In genomic region chr9:127734247-127734746, GRCh38 we compare ENCODE assay signal across 8 cellular contexts. TPM values are rescaled to one million over a fixed set of nuclear protein-coding genes. Genes with fewer than 3 reads are reported as not detected.
DNase-seq lines count a peak whose midpoint lies in the region; ATAC-seq and TF ChIP-seq lines count a peak whose summit lies in the region.

No MANE protein-coding gene starts in this region.

- no peaks in the 10 kb centered on the region for H3K9me3 Mint-ChIP-seq in activated CD4-positive, alpha-beta T cell treated with anti-CD3 and anti-CD28 coated beads, Interleukin-2, amount 10 ng/mL, durations not matched to agents 24 days and 14 days

- H3K4me3 ChIP-seq in adipocyte (ENCODE audit: low read length) (peak overlapping the region; percentile 81), kidney epithelial cell (ENCODE audit: low read depth, low read length) (peak overlapping the region; percentile 17)

- no peaks in the 10 kb centered on the region for H3K27me3 Mint-ChIP-seq in activated CD4-positive, alpha-beta T cell treated with anti-CD3 and anti-CD28 coated beads, Interleukin-2, amount 10 ng/mL, durations not matched to agents 24 days and 14 days

- H3K9me3 ChIP-seq in adipocyte (ENCODE audit: control insufficient read depth, low read length) = no peaks in the 10 kb centered on the region

- intact Hi-C loops in activated CD4-positive, alpha-beta T cell treated with anti-CD3 and anti-CD28 coated beads, Interleukin-2, amount 10 ng/mL, durations not matched to agents 24 days and 14 days (cut with micrococcal nuclease) = loop anchor here (1.0 kb wide), 2 partner anchors 144 to 230 kb away; no protein-coding TSS in a partner anchor

- peaks cover 12% of the 10 kb centered on the region for H3K4me1 ChIP-seq in adipocyte (ENCODE audit: control insufficient read depth, insufficient read depth, low read length)

- peaks cover 10% of the 10 kb centered on the region for H3K4me1 Mint-ChIP-seq in activated CD4-positive, alpha-beta T cell treated with anti-CD3 and anti-CD28 coated beads, Interleukin-2, amount 10 ng/mL, durations not matched to agents 24 days and 14 days

- H3K27me3 ChIP-seq in adipocyte (replicated peaks; ENCODE audit: control insufficient read depth, insufficient read depth, low read length) = no peaks in the 10 kb centered on the region
- no peaks in the 10 kb centered on the region for H3K27me3 ChIP-seq in kidney epithelial cell (ENCODE audit: control insufficient read depth, insufficient read depth, low read length)

- peaks cover 12% of the 10 kb centered on the region for H3K36me3 Mint-ChIP-seq in activated CD4-positive, alpha-beta T cell treated with anti-CD3 and anti-CD28 coated beads, Interleukin-2, amount 10 ng/mL, durations not matched to agents 24 days and 14 days (ENCODE audit: low read depth)

- peak overlapping the region; percentile 90 for H3K9ac ChIP-seq in adipocyte (ENCODE audit: low read length)

- peak overlapping the region; percentile 86 for H3K27ac ChIP-seq in temporal lobe (ENCODE audit: low read depth, low read length)

- TF ChIP-seq CTCF in kidney epithelial cell (IDR thresholded peaks at IDR 0.05; ENCODE audit: insufficient read depth, low read length, poor library complexity, severe bottlenecking) = no peak

- H3K36me3 ChIP-seq in adipocyte (ENCODE audit: control insufficient read depth, insufficient read depth, low read length, severe bottlenecking) = peaks cover 6% of the 10 kb centered on the region
- H3K36me3 ChIP-seq in kidney epithelial cell (ENCODE audit: control insufficient read depth, insufficient read depth, low read length) = no peaks in the 10 kb centered on the region

- DNase-seq in activated CD4-positive, alpha-beta T cell treated with anti-CD3 and anti-CD28 coated beads, Interleukin-2, amount 10 ng/mL, durations not matched to agents 24 days and 14 days = no peak
- DNase-seq in activated CD4-positive, alpha-beta T cell treated with anti-CD3 and anti-CD28 coated beads for 1 hour = no peak
- DNase-seq in adipocyte (ENCODE audit: low read depth) (no peak), kidney epithelial cell (ENCODE audit: low read depth) (no peak), H4 (ENCODE audit: low spot score) (no peak), DMS153 treated with DMSO at 0.1 percent for 48 hours (lab: John Stamatoyannopoulos, UW; ENCODE audit: unreplicated experiment) (no peak)

- H3K4me3 Mint-ChIP-seq in activated CD4-positive, alpha-beta T cell treated with anti-CD3 and anti-CD28 coated beads, Interleukin-2, amount 10 ng/mL, durations not matched to agents 24 days and 14 days = peak overlapping the region; percentile 89

- no peak for ATAC-seq in GM21825 (IDR thresholded peaks at IDR 0.05; ENCODE audit: unreplicated experiment)

- H3K27ac Mint-ChIP-seq in activated CD4-positive, alpha-beta T cell treated with anti-CD3 and anti-CD28 coated beads, Interleukin-2, amount 10 ng/mL, durations not matched to agents 24 days and 14 days = peak overlapping the region; percentile 94

RNA-seq across cellular contexts. Expression of gene TOR2A, which starts 0.8 kb away (rescaled TPM):
- 20.4 and 21.4 TPM in 2 replicates for total RNA-seq in activated CD4-positive, alpha-beta T cell treated with anti-CD3 and anti-CD28 coated beads, Interleukin-2, amount 10 ng/mL, durations not matched to agents 24 days and 14 days
- 13.3 and 13.4 TPM in 2 replicates for total RNA-seq in kidney epithelial cell
- total RNA-seq in temporal lobe = 6.4 TPM
- 6.3 and 11.5 TPM in 2 replicates for total RNA-seq in H4 (2014; rRNA removed; shearing (Covaris generic))

RNA-seq across cellular contexts. Expression of gene TTC16, which starts 18.4 kb away (rescaled TPM):
- not detected in 2 replicates for total RNA-seq in activated CD4-positive, alpha-beta T cell treated with anti-CD3 and anti-CD28 coated beads, Interleukin-2, amount 10 ng/mL, durations not matched to agents 24 days and 14 days
- total RNA-seq in kidney epithelial cell (not detected in 2 replicates), temporal lobe (not detected)
- total RNA-seq in H4 (2014; rRNA removed; shearing (Covaris generic)) = not detected in 2 replicates

RNA-seq across cellular contexts. Expression of gene PTRH1, which starts 18.8 kb away (rescaled TPM):
- 22.8 TPM in 2 replicates for total RNA-seq in activated CD4-positive, alpha-beta T cell treated with anti-CD3 and anti-CD28 coated beads, Interleukin-2, amount 10 ng/mL, durations not matched to agents 24 days and 14 days
- total RNA-seq in kidney epithelial cell (36.5 and 43.6 TPM in 2 replicates), temporal lobe (5.2 TPM)
- total RNA-seq in H4 (2014; rRNA removed; shearing (Covaris generic)) = 9.9 and 11.4 TPM in 2 replicates

RNA-seq across cellular contexts. Expression of gene CFAP157, which starts 27.5 kb away (rescaled TPM):
- not detected in 2 replicates for total RNA-seq in activated CD4-positive, alpha-beta T cell treated with anti-CD3 and anti-CD28 coated beads, Interleukin-2, amount 10 ng/mL, durations not matched to agents 24 days and 14 days
- total RNA-seq in kidney epithelial cell (0.07 TPM in 1 of 2 replicates, not detected in the other), temporal lobe (under 0.01 TPM)
- total RNA-seq in H4 (2014; rRNA removed; shearing (Covaris generic)) = not detected in 2 replicates

RNA-seq across cellular contexts. Expression of gene SH2D3C, which starts 44.2 kb away (rescaled TPM):
- 22.2 and 23.3 TPM in 2 replicates for total RNA-seq in activated CD4-positive, alpha-beta T cell treated with anti-CD3 and anti-CD28 coated beads, Interleukin-2, amount 10 ng/mL, durations not matched to agents 24 days and 14 days
- total RNA-seq in kidney epithelial cell (0.17 and 0.27 TPM in 2 replicates), temporal lobe (5.4 TPM)
- 0.12 and 0.23 TPM in 2 replicates for total RNA-seq in H4 (2014; rRNA removed; shearing (Covaris generic))
